Comparison of ENCODE assay signal across 10 cellular contexts in genomic region chr11:2138075-2138435, GRCh38. TPM values are rescaled to one million over a fixed set of nuclear protein-coding genes. Genes with fewer than 3 reads are reported as not detected.
A peak's percentile ranks its signal among the peaks of the same experiment; 100 is the strongest.
DNase-seq lines count a peak whose midpoint lies in the region; ATAC-seq and TF ChIP-seq lines count a peak whose summit lies in the region.
"Had no signal": no experiment of that assay in that cellular context is flagged by ENCODE, and none has a peak within 500 bp of the region (broad histone marks: within the 10 kb centered on the region; RNA-seq: fewer than 3 reads in every experiment).

No MANE protein-coding gene starts in this region.

- H3K4me3 Mint-ChIP-seq in activated naive CD8-positive, alpha-beta T cell: peak overlapping the region; percentile 81
- H3K4me3 Mint-ChIP-seq in activated naive CD8-positive, alpha-beta T cell treated with anti-CD3 and anti-CD28 coated beads, Interleukin-2, amount 50 U/mL, for 24 hours: no peak overlapping the region
- peak overlapping the region; percentile 15 for H3K4me3 Mint-ChIP-seq in endothelial cell (ENCODE audit: unreplicated experiment)
- peak overlapping the region; percentile 70 for H3K4me3 Mint-ChIP-seq in natural killer cell treated with Interleukin-12 subunit alpha and Interleukin-12 subunit beta and Interleukin-15 and Interleukin-18, amount 100 ng/mL, for 72 hours

- H3K27ac Mint-ChIP-seq in activated naive CD8-positive, alpha-beta T cell: no peak overlapping the region
- H3K27ac Mint-ChIP-seq in activated naive CD8-positive, alpha-beta T cell treated with anti-CD3 and anti-CD28 coated beads, Interleukin-2, amount 50 U/mL, for 24 hours: no peak overlapping the region
- H3K27ac Mint-ChIP-seq in endothelial cell (ENCODE audit: unreplicated experiment): no peak overlapping the region
- no peak overlapping the region for H3K27ac Mint-ChIP-seq in natural killer cell treated with Interleukin-12 subunit alpha and Interleukin-12 subunit beta and Interleukin-15 and Interleukin-18, amount 100 ng/mL, for 72 hours

- intact Hi-C loops in aorta (cut with DNase I): no loop called here

- no peaks in the 10 kb centered on the region for H3K9me3 Mint-ChIP-seq in activated naive CD8-positive, alpha-beta T cell (ENCODE audit: low read depth)
- no peaks in the 10 kb centered on the region for H3K9me3 Mint-ChIP-seq in activated naive CD8-positive, alpha-beta T cell treated with anti-CD3 and anti-CD28 coated beads, Interleukin-2, amount 50 U/mL, for 24 hours
- no peaks in the 10 kb centered on the region for H3K9me3 Mint-ChIP-seq in endothelial cell (ENCODE audit: unreplicated experiment)
- H3K9me3 Mint-ChIP-seq in natural killer cell treated with Interleukin-12 subunit alpha and Interleukin-12 subunit beta and Interleukin-15 and Interleukin-18, amount 100 ng/mL, for 72 hours: no peaks in the 10 kb centered on the region

- 1 to 2% methylated on average over 34 to 43 of the region's 43 CpGs for WGBS in aorta, 2 donors

- peaks cover 24% of the 10 kb centered on the region for H3K4me1 Mint-ChIP-seq in activated naive CD8-positive, alpha-beta T cell (ENCODE audit: low read depth)
- H3K4me1 Mint-ChIP-seq in activated naive CD8-positive, alpha-beta T cell treated with anti-CD3 and anti-CD28 coated beads, Interleukin-2, amount 50 U/mL, for 24 hours: peaks cover 23% of the 10 kb centered on the region
- H3K4me1 Mint-ChIP-seq in endothelial cell (ENCODE audit: unreplicated experiment): no peaks in the 10 kb centered on the region
- H3K4me1 Mint-ChIP-seq in natural killer cell treated with Interleukin-12 subunit alpha and Interleukin-12 subunit beta and Interleukin-15 and Interleukin-18, amount 100 ng/mL, for 72 hours (ENCODE audit: low read depth in 2 of 2): peaks cover 14 to 17% of the 10 kb centered on the region in 2 donors

- peaks cover 30% of the 10 kb centered on the region for H3K27me3 Mint-ChIP-seq in activated naive CD8-positive, alpha-beta T cell
- peaks cover 62% of the 10 kb centered on the region for H3K27me3 Mint-ChIP-seq in activated naive CD8-positive, alpha-beta T cell treated with anti-CD3 and anti-CD28 coated beads, Interleukin-2, amount 50 U/mL, for 24 hours
- peaks cover 27% of the 10 kb centered on the region for H3K27me3 Mint-ChIP-seq in endothelial cell (ENCODE audit: unreplicated experiment)
- peaks cover 32 to 37% of the 10 kb centered on the region in 2 donors for H3K27me3 Mint-ChIP-seq in natural killer cell treated with Interleukin-12 subunit alpha and Interleukin-12 subunit beta and Interleukin-15 and Interleukin-18, amount 100 ng/mL, for 72 hours

- no peak for TF ChIP-seq CTCF in endothelial cell (IDR thresholded peaks at IDR 0.05; ENCODE audit: unreplicated experiment)

- no peak overlapping the region for H3K27ac ChIP-seq in aorta (ENCODE audit: low read depth in 1 of 2, low read length in 2 of 2)

- H3K4me3 ChIP-seq in aorta (ENCODE audit: low read length in 2 of 2): peak overlapping the region; percentile 21 to 28

- no peak for ATAC-seq in activated naive CD8-positive, alpha-beta T cell treated with anti-CD3 and anti-CD28 coated beads, Interleukin-2, amount 50 U/mL, for 24 hours
- no peak for ATAC-seq in natural killer cell treated with Interleukin-12 subunit alpha and Interleukin-12 subunit beta and Interleukin-15 and Interleukin-18, amount 100 ng/mL, for 72 hours
- ATAC-seq in aorta (ENCODE audit: low FRiP score) (no peak), GM18870 (IDR thresholded peaks at IDR 0.05; ENCODE audit: unreplicated experiment) (no peak)

- no peaks in the 10 kb centered on the region for H3K36me3 Mint-ChIP-seq in activated naive CD8-positive, alpha-beta T cell
- no peaks in the 10 kb centered on the region for H3K36me3 Mint-ChIP-seq in activated naive CD8-positive, alpha-beta T cell treated with anti-CD3 and anti-CD28 coated beads, Interleukin-2, amount 50 U/mL, for 24 hours (ENCODE audit: low read depth)
- H3K36me3 Mint-ChIP-seq in endothelial cell (ENCODE audit: low read depth, unreplicated experiment): no peaks in the 10 kb centered on the region
- no peaks in the 10 kb centered on the region for H3K36me3 Mint-ChIP-seq in natural killer cell treated with Interleukin-12 subunit alpha and Interleukin-12 subunit beta and Interleukin-15 and Interleukin-18, amount 100 ng/mL, for 72 hours

- no peaks in the 10 kb centered on the region for H3K36me3 ChIP-seq in aorta (ENCODE audit: control insufficient read depth in 1 of 2, insufficient read depth in 2 of 2, low read length in 1 of 2)

- H3K27me3 ChIP-seq in aorta (ENCODE audit: control insufficient read depth in 1 of 2, insufficient read depth in 2 of 2, low read length in 1 of 2): no peaks in the 10 kb centered on the region

- no peak for DNase-seq in activated naive CD8-positive, alpha-beta T cell treated with anti-CD3 and anti-CD28 coated beads, Interleukin-2, amount 50 U/mL, for 24 hours
- DNase-seq in endothelial cell (ENCODE audit: low spot score) (no peak), aorta (peak in 1 of 2 donors; percentile 35), NCI-H446 treated with DMSO at 0.1 percent for 48 hours (lab: John Stamatoyannopoulos, UW) (no peak)
- no peak for DNase-seq in natural killer cell treated with Interleukin-12 subunit alpha and Interleukin-12 subunit beta and Interleukin-15 and Interleukin-18, amount 100 ng/mL, for 72 hours (ENCODE audit: low spot score)
- no peak for DNase-seq in stimulated activated CD4-positive, alpha-beta T cell treated with anti-CD3 and anti-CD28 coated beads, Interleukin-4, amount 100 ng/mL, for 24 hours
- DNase-seq: C1 segment of cervical spinal cord, erythroblast had no signal

- no peaks in the 10 kb centered on the region for H3K4me1 ChIP-seq in aorta (ENCODE audit: control insufficient read depth in 1 of 2, insufficient read depth in 2 of 2, low read length in 2 of 2)

- no peaks in the 10 kb centered on the region for H3K9me3 ChIP-seq in aorta (ENCODE audit: control insufficient read depth, low read length)

RNA-seq across cellular contexts. Expression of gene IGF2, which starts 1.1 kb away (rescaled TPM):
- 2.1 TPM for total RNA-seq in endothelial cell (ENCODE audit: unreplicated experiment)
- under 1 TPM in 1 of 2 donors, not detected in 1; 0.17 TPM for total RNA-seq in natural killer cell treated with Interleukin-12 subunit alpha and Interleukin-12 subunit beta and Interleukin-15 and Interleukin-18, amount 100 ng/mL, for 72 hours
- total RNA-seq in aorta: 100 to 1,000 TPM in 1 of 2 donors, 10 to 100 TPM in 1; 83.5 to 620 TPM
- polyA plus RNA-seq in aorta: 1 to 10 TPM in 1 of 2 donors, under 1 TPM in 1; 0.67 to 1.8 TPM

RNA-seq across cellular contexts. Expression of gene INS, which starts 23.0 kb away (rescaled TPM):
- total RNA-seq in endothelial cell (ENCODE audit: unreplicated experiment): not detected
- total RNA-seq in natural killer cell treated with Interleukin-12 subunit alpha and Interleukin-12 subunit beta and Interleukin-15 and Interleukin-18, amount 100 ng/mL, for 72 hours: not detected
- total RNA-seq in aorta: 1 to 10 TPM; 1.9 to 2.1 TPM
- polyA plus RNA-seq in aorta: 10 to 100 TPM; 17.2 to 18.8 TPM

RNA-seq across cellular contexts. Expression of gene TH, which starts 33.6 kb away (rescaled TPM):
- total RNA-seq in endothelial cell (ENCODE audit: unreplicated experiment): not detected
- not detected for total RNA-seq in natural killer cell treated with Interleukin-12 subunit alpha and Interleukin-12 subunit beta and Interleukin-15 and Interleukin-18, amount 100 ng/mL, for 72 hours
- under 1 TPM in 1 of 2 donors, not detected in 1; 0.45 TPM for total RNA-seq in aorta
- not detected for polyA plus RNA-seq in aorta

Comparison
In these comparisons a context has a peak if more than half of its experiments do, and no peak if none do; other contexts are left out.
1. RNA of gene IGF2, which starts 1.1 kb away (total RNA-seq): 83.5 to 620 TPM in aorta; 2.1 TPM in endothelial cell (single experiment) and 0.17 TPM in natural killer cell treated with Interleukin-12 subunit alpha and Interleukin-12 subunit beta and Interleukin-15 and Interleukin-18, amount 100 ng/mL, for 72 hours; every median in the first group is over 10 times any median in the second.